In genomic region chr5:1182633-1183423, GRCh38 we compare ENCODE assay signal across 17 cellular contexts. TPM values are rescaled to one million over a fixed set of nuclear protein-coding genes. Genes with fewer than 3 reads are reported as not detected.
DNase-seq lines count a peak whose midpoint lies in the region; ATAC-seq and TF ChIP-seq lines count a peak whose summit lies in the region.
"Had no signal": no experiment of that assay in that cellular context is flagged by ENCODE, and none has a peak within 500 bp of the region (broad histone marks: within the 10 kb centered on the region; RNA-seq: fewer than 3 reads in every experiment).

No MANE protein-coding gene starts in this region.

- CTCF ChIA-PET in HCT116 (lab: Charles Lee): no interaction called here

- H3K9ac ChIP-seq in HCT116 (ENCODE audit: low read length): no peak overlapping the region

- H3K36me3 Mint-ChIP-seq in brain: no peaks in the 10 kb centered on the region
- no peaks in the 10 kb centered on the region for H3K36me3 Mint-ChIP-seq in activated CD4-positive, alpha-beta T cell treated with anti-CD3 and anti-CD28 coated beads, Interleukin-2, amount 10 ng/mL, durations not matched to agents 24 days and 14 days (ENCODE audit: low read depth)
- H3K36me3 Mint-ChIP-seq: CD4-positive, CD25-positive, alpha-beta regulatory T cell had no signal

- no TSS peak for BruUV-seq in HCT116 (replicated peaks; lab: Mats Ljungman, UMichigan)

- DNase-seq in HCT116 (ENCODE audit: low read depth, low spot score): no peak
- peak; percentile 61 to 68 for DNase-seq in left colon
- peak; percentile 27 to 95 (median 68) for DNase-seq in posterior cingulate gyrus
- no peak for DNase-seq in activated CD4-positive, alpha-beta T cell treated with anti-CD3 and anti-CD28 coated beads, Interleukin-2, amount 10 ng/mL, durations not matched to agents 24 days and 14 days
- no peak for DNase-seq in NCI-H1930 (lab: John Stamatoyannopoulos, UW)
- DNase-seq: activated CD8-positive, alpha-beta memory T cell treated with anti-CD3 and anti-CD28 coated beads, Interleukin-2, amount 50 U/mL, for 4 hours; CD4-positive, CD25-positive, alpha-beta regulatory T cell; NCI-H1694; sigmoid colon; T-helper 2 cell had no signal

- ATAC-seq in HCT116 (peak; percentile 21; the same call in 1 of the 2 replicates), left colon (peak; percentile 67), HG02870 (IDR thresholded peaks at IDR 0.05; ENCODE audit: unreplicated experiment) (no peak), GM18868 (IDR thresholded peaks at IDR 0.05; ENCODE audit: unreplicated experiment) (no peak)

- peaks cover 0 to 2% (median 0%) of the 10 kb centered on the region in 5 experiments for H3K9me3 Mint-ChIP-seq in brain
- H3K9me3 Mint-ChIP-seq in activated CD4-positive, alpha-beta T cell treated with anti-CD3 and anti-CD28 coated beads, Interleukin-2, amount 10 ng/mL, durations not matched to agents 24 days and 14 days: no peaks in the 10 kb centered on the region
- H3K9me3 Mint-ChIP-seq: CD4-positive, CD25-positive, alpha-beta regulatory T cell had no signal

- H3K4me1 ChIP-seq in HCT116 (ENCODE audit: control insufficient read depth in 1 of 2, insufficient read depth in 2 of 2, low read length in 2 of 2): no peaks in the 10 kb centered on the region
- H3K4me1 ChIP-seq: ascending aorta, sigmoid colon had no signal

- H3K27ac ChIP-seq in HCT116 (ENCODE audit: low read depth, low read length): no peak overlapping the region
- H3K27ac ChIP-seq: ascending aorta, esophagus muscularis mucosa, sigmoid colon had no signal

- H3K27ac Mint-ChIP-seq in brain: peak overlapping the region; percentile 46 to 98 (median 75)
- H3K27ac Mint-ChIP-seq in activated CD4-positive, alpha-beta T cell treated with anti-CD3 and anti-CD28 coated beads, Interleukin-2, amount 10 ng/mL, durations not matched to agents 24 days and 14 days: no peak overlapping the region
- H3K27ac Mint-ChIP-seq: CD4-positive, CD25-positive, alpha-beta regulatory T cell had no signal

- H3K4me3 ChIP-seq in HCT116 (replicated peaks in 1 of 2; ENCODE audit: low read depth in 1 of 2, low read length in 2 of 2): no peak overlapping the region
- H3K4me3 ChIP-seq: ascending aorta, esophagus muscularis mucosa, sigmoid colon had no signal

- H3K4me2 ChIP-seq in HCT116 (ENCODE audit: low read length): no peak overlapping the region

- intact Hi-C loops in HCT116 (cut with micrococcal nuclease): no loop called here
- intact Hi-C loops in left colon (cut with DNase I, micrococcal nuclease): no loop called here
- intact Hi-C loops in posterior cingulate gyrus (cut with DNase I): no loop called here
- intact Hi-C loops in activated CD4-positive, alpha-beta T cell treated with anti-CD3 and anti-CD28 coated beads, Interleukin-2, amount 10 ng/mL, durations not matched to agents 24 days and 14 days (cut with micrococcal nuclease): no loop called here

- RAD21 ChIA-PET in HCT116 (lab: Charles Lee; ENCODE audit: low non-redundant PET in 1 of 2, low total read pairs in 2 of 2, uncharacterized antibody in 2 of 2, unreplicated experiment in 2 of 2): no interaction called here

- no peaks in the 10 kb centered on the region for H4K20me1 ChIP-seq in HCT116 (ENCODE audit: insufficient read depth)

- H2AFZ ChIP-seq in HCT116 (ENCODE audit: low read depth, low read length, poor library complexity, severe bottlenecking): no peak overlapping the region

- no peaks in the 10 kb centered on the region for H3K79me2 ChIP-seq in HCT116 (ENCODE audit: insufficient read depth, low read length)

- no peaks in the 10 kb centered on the region for H3K36me3 ChIP-seq in HCT116 (ENCODE audit: control insufficient read depth in 1 of 2, insufficient read depth in 2 of 2, low read length in 2 of 2)
- H3K36me3 ChIP-seq: ascending aorta, esophagus muscularis mucosa, sigmoid colon had no signal

- no peak for TF ChIP-seq RAD21 in HCT116 (IDR thresholded peaks at IDR 0.05; ENCODE audit: low read depth)

- peaks cover 21% of the 10 kb centered on the region for H3K4me1 Mint-ChIP-seq in brain
- H3K4me1 Mint-ChIP-seq in activated CD4-positive, alpha-beta T cell treated with anti-CD3 and anti-CD28 coated beads, Interleukin-2, amount 10 ng/mL, durations not matched to agents 24 days and 14 days: no peaks in the 10 kb centered on the region
- H3K4me1 Mint-ChIP-seq: CD4-positive, CD25-positive, alpha-beta regulatory T cell had no signal

- TF ChIP-seq CTCF in HCT116 (IDR thresholded peaks at IDR 0.05 in 2 of 3, conservative IDR thresholded peaks at IDR 0.05 in 1 of 3; ENCODE audit: borderline replicate concordance in 1 of 3, insufficient read depth in 1 of 3, low read depth in 2 of 3, low read length in 2 of 3): no peak
- no peak for TF ChIP-seq CTCF in brain (conservative IDR thresholded peaks at IDR 0.05)

- H3K4me3 Mint-ChIP-seq in brain: peak overlapping the region in 2 of 5 experiments; percentile 34 to 41
- H3K4me3 Mint-ChIP-seq in activated CD4-positive, alpha-beta T cell treated with anti-CD3 and anti-CD28 coated beads, Interleukin-2, amount 10 ng/mL, durations not matched to agents 24 days and 14 days: no peak overlapping the region
- H3K4me3 Mint-ChIP-seq: CD4-positive, CD25-positive, alpha-beta regulatory T cell had no signal

- POLR2A ChIA-PET in HCT116 (lab: Charles Lee): no interaction called here

- TF ChIP-seq POLR2A in HCT116 (IDR thresholded peaks at IDR 0.05; ENCODE audit: borderline replicate concordance, extremely low read depth, insufficient read depth, insufficient read length): no peak

- H3K27me3 Mint-ChIP-seq in brain: no peaks in the 10 kb centered on the region
- no peaks in the 10 kb centered on the region for H3K27me3 Mint-ChIP-seq in activated CD4-positive, alpha-beta T cell treated with anti-CD3 and anti-CD28 coated beads, Interleukin-2, amount 10 ng/mL, durations not matched to agents 24 days and 14 days
- H3K27me3 Mint-ChIP-seq: CD4-positive, CD25-positive, alpha-beta regulatory T cell had no signal

- H3K9me3 ChIP-seq in HCT116 (ENCODE audit: control insufficient read depth in 1 of 2, insufficient read depth in 1 of 2, low read depth in 1 of 2, low read length in 2 of 2): no peaks in the 10 kb centered on the region
- H3K9me3 ChIP-seq: ascending aorta, esophagus muscularis mucosa, sigmoid colon had no signal

- H3K27me3 ChIP-seq in HCT116 (ENCODE audit: insufficient read depth, low read length): no peaks in the 10 kb centered on the region
- H3K27me3 ChIP-seq: ascending aorta had no signal

- H3K9me2 ChIP-seq in HCT116 (ENCODE audit: insufficient read depth): no peaks in the 10 kb centered on the region

TF ChIP-seq in HCT116, 20 proteins besides CTCF, POLR2A, EP300 and RAD21:
- no peak for TF ChIP-seq TCF7L2 (IDR thresholded peaks at IDR 0.05; ENCODE audit: borderline replicate concordance, extremely low read depth, insufficient read depth, insufficient read length)
- no peak for TF ChIP-seq ZBTB33 (IDR thresholded peaks at IDR 0.05; ENCODE audit: extremely low read depth, insufficient replicate concordance, low read length)
- no peak for TF ChIP-seq ZFX (IDR thresholded peaks at IDR 0.05)
- TF ChIP-seq ELF1 (IDR thresholded peaks at IDR 0.05; ENCODE audit: borderline replicate concordance, low read depth): no peak
- no peak for TF ChIP-seq POLR2AphosphoS5 (IDR thresholded peaks at IDR 0.05; ENCODE audit: low read depth, low read length)
- TF ChIP-seq, protein P1, sequence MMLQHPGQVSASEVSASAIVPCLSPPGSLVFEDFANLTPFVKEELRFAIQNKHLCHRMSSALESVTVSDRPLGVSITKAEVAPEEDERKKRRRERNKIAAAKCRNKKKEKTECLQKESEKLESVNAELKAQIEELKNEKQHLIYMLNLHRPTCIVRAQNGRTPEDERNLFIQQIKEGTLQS (IDR thresholded peaks at IDR 0.05): no peak
- no peak for TF ChIP-seq YY1 (IDR thresholded peaks at IDR 0.05; ENCODE audit: extremely low read depth, insufficient replicate concordance, low read depth, low read length)
- no peak for TF ChIP-seq MAX (IDR thresholded peaks at IDR 0.05)
- no peak for TF ChIP-seq SP1 (IDR thresholded peaks at IDR 0.05; ENCODE audit: low read depth)
- TF ChIP-seq EZH2phosphoT487 (IDR thresholded peaks at IDR 0.05; ENCODE audit: borderline replicate concordance): no peak
- TF ChIP-seq ZNF274 (IDR thresholded peaks at IDR 0.05; ENCODE audit: low read depth, low read length): no peak

RNA-seq across cellular contexts. Expression of gene SLC6A19, which starts 18.6 kb away (rescaled TPM):
- total RNA-seq in HCT116 (2021; ENCODE audit: unreplicated experiment) (not detected), left colon (10 to 100 TPM in 1 of 2 donors, 1 to 10 TPM in 1; 5.8 to 72.5 TPM)
- polyA plus RNA-seq in HCT116 (2012): not detected in 2 replicates
- polyA plus RNA-seq in brain (ENCODE audit: insufficient read depth, low read depth, low replicate concordance): not detected
- not detected in 2 replicates for total RNA-seq in activated CD4-positive, alpha-beta T cell treated with anti-CD3 and anti-CD28 coated beads, Interleukin-2, amount 10 ng/mL, durations not matched to agents 24 days and 14 days
- total RNA-seq: ascending aorta; CD4-positive, CD25-positive, alpha-beta regulatory T cell; esophagus muscularis mucosa; sigmoid colon; urinary bladder had no signal
- polyA plus RNA-seq: CD4-positive, CD25-positive, alpha-beta regulatory T cell; keratinocyte; urinary bladder had no signal

RNA-seq across cellular contexts. Expression of gene SLC6A18, which starts 42.4 kb away (rescaled TPM):
- total RNA-seq in HCT116 (2021; ENCODE audit: unreplicated experiment): not detected
- not detected in 2 replicates for polyA plus RNA-seq in HCT116 (2012)
- not detected for polyA plus RNA-seq in brain (ENCODE audit: insufficient read depth, low read depth, low replicate concordance)
- total RNA-seq in left colon: under 1 TPM in 1 of 2 donors, not detected in 1; 0.11 TPM
- total RNA-seq in activated CD4-positive, alpha-beta T cell treated with anti-CD3 and anti-CD28 coated beads, Interleukin-2, amount 10 ng/mL, durations not matched to agents 24 days and 14 days: not detected in 2 replicates
- total RNA-seq: ascending aorta; CD4-positive, CD25-positive, alpha-beta regulatory T cell; esophagus muscularis mucosa; sigmoid colon; urinary bladder had no signal
- polyA plus RNA-seq: CD4-positive, CD25-positive, alpha-beta regulatory T cell; keratinocyte; urinary bladder had no signal

Comparison
In these comparisons a context has a peak if more than half of its experiments do, and no peak if none do; other contexts are left out.
1. ATAC-seq: peak in HCT116 (single experiment) and left colon (single experiment); none in HG02870 (single experiment) and GM18868 (single experiment).
2. DNase-seq: peak in left colon (2 of 2) and posterior cingulate gyrus (10 of 10); none in HCT116 (single experiment), activated CD4-positive, alpha-beta T cell treated with anti-CD3 and anti-CD28 coated beads, Interleukin-2, amount 10 ng/mL, durations not matched to agents 24 days and 14 days (single experiment) and NCI-H1930 (0 of 2).